In the genomic region with DNA sequence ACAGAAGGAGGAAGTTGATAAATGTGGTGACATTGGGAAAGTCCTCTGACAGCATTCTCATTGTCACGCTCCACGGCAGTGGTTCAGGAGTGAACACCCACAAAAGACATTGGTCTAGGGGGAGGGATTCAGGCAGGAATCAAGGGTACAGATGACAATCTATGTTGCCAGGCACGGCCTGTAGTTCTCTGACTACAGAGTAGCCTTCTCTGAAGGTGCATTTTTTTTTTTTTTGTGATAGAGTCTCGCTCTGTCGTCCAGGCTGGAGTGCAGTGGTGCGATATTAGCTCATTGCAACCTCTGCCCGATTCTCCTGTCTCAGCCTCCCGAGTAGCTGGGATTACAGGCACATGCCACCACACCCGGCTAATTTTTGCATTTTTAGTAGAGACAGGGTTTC, we compare ENCODE assay signal across 8 cellular contexts. TPM values are rescaled to one million over a fixed set of nuclear protein-coding genes. Genes with fewer than 3 reads are reported as not detected.
DNase-seq lines count a peak whose midpoint lies in the region; ATAC-seq and TF ChIP-seq lines count a peak whose summit lies in the region.

No MANE protein-coding gene starts in this region.

- peaks cover 13% of the 10 kb centered on the region for H3K4me1 Mint-ChIP-seq in activated CD8-positive, alpha-beta T cell treated with anti-CD3 and anti-CD28 coated beads for 36 hours (ENCODE audit: low read depth)
- H3K4me1 Mint-ChIP-seq in natural killer cell: no peaks in the 10 kb centered on the region

- peak; percentile 53 for ATAC-seq in GM19438 (IDR thresholded peaks at IDR 0.05; ENCODE audit: low read depth, unreplicated experiment)
- peak; percentile 69 for ATAC-seq in HG03432 (IDR thresholded peaks at IDR 0.05; ENCODE audit: unreplicated experiment)
- ATAC-seq in activated CD8-positive, alpha-beta T cell treated with anti-CD3 and anti-CD28 coated beads for 36 hours: peak; percentile 92
- peak; percentile 81 to 93 (median 92) for ATAC-seq in natural killer cell

- no peak overlapping the region for H4K8ac ChIP-seq in mesenchymal stem cell (ENCODE audit: low read length)

- no peak overlapping the region for H2BK12ac ChIP-seq in mesenchymal stem cell (ENCODE audit: low read length in 2 of 2)

- H3K36me3 ChIP-seq in mesenchymal stem cell (ENCODE audit: control insufficient read depth in 1 of 2, insufficient read depth in 2 of 2, low read depth in 1 of 2, low read length in 2 of 2): no peaks in the 10 kb centered on the region

- H4K91ac ChIP-seq in mesenchymal stem cell (ENCODE audit: low read length): no peak overlapping the region

- no peaks in the 10 kb centered on the region for H3K9me3 Mint-ChIP-seq in activated CD8-positive, alpha-beta T cell treated with anti-CD3 and anti-CD28 coated beads for 36 hours
- H3K9me3 Mint-ChIP-seq in natural killer cell: no peaks in the 10 kb centered on the region

- no peak overlapping the region for H2BK120ac ChIP-seq in mesenchymal stem cell (ENCODE audit: low read depth, low read length)

- no peak overlapping the region for H3K23ac ChIP-seq in mesenchymal stem cell (ENCODE audit: low read length in 2 of 2)

- H3K36me3 Mint-ChIP-seq in activated CD8-positive, alpha-beta T cell treated with anti-CD3 and anti-CD28 coated beads for 36 hours (ENCODE audit: low read depth): no peaks in the 10 kb centered on the region
- H3K36me3 Mint-ChIP-seq in natural killer cell: no peaks in the 10 kb centered on the region

- peak overlapping the region; percentile 25 for H3K4me3 Mint-ChIP-seq in activated CD8-positive, alpha-beta T cell treated with anti-CD3 and anti-CD28 coated beads for 36 hours
- no peak overlapping the region for H3K4me3 Mint-ChIP-seq in natural killer cell

- DNase-seq in Caki2 (ENCODE audit: low read depth) (peak; percentile 28), natural killer cell (no peak), mesenchymal stem cell (no peak), DMS 273 (lab: John Stamatoyannopoulos, UW; ENCODE audit: unreplicated experiment) (no peak), foreskin fibroblast (no peak)
- DNase-seq in activated CD8-positive, alpha-beta T cell treated with anti-CD3 and anti-CD28 coated beads for 36 hours: peak; percentile 63

- H2BK15ac ChIP-seq in mesenchymal stem cell (ENCODE audit: low read depth, poor library complexity, severe bottlenecking): no peak overlapping the region

- H3K9ac ChIP-seq in mesenchymal stem cell (ENCODE audit: low read length): no peak overlapping the region

- no peaks in the 10 kb centered on the region for H3K9me3 ChIP-seq in mesenchymal stem cell (ENCODE audit: control insufficient read depth, low read length)

- no peak for TF ChIP-seq CTCF in activated CD8-positive, alpha-beta T cell treated with anti-CD3 and anti-CD28 coated beads for 36 hours (IDR thresholded peaks at IDR 0.05)
- no peak for TF ChIP-seq CTCF in natural killer cell (IDR thresholded peaks at IDR 0.05)
- TF ChIP-seq CTCF in foreskin fibroblast (IDR thresholded peaks at IDR 0.05; ENCODE audit: low read depth, low read length): no peak

- peaks cover 0 to 1% of the 10 kb centered on the region in 2 experiments for H3K27me3 ChIP-seq in mesenchymal stem cell (ENCODE audit: control insufficient read depth in 1 of 2, insufficient read depth in 1 of 2, low read length in 2 of 2)

- no peak overlapping the region for H3K18ac ChIP-seq in mesenchymal stem cell (ENCODE audit: low read depth in 1 of 2, low read length in 2 of 2)

- CTCF ChIA-PET in activated CD8-positive, alpha-beta T cell treated with anti-CD3 and anti-CD28 coated beads for 36 hours (lab: Charles Lee): interaction anchor here (0.6 kb wide), 2 partner anchors 24 to 35 kb away, joined by 3 read pairs; no protein-coding TSS in a partner anchor

- no peak overlapping the region for H3K14ac ChIP-seq in mesenchymal stem cell (ENCODE audit: low read length in 2 of 2)

- H3K27me3 Mint-ChIP-seq in activated CD8-positive, alpha-beta T cell treated with anti-CD3 and anti-CD28 coated beads for 36 hours: peaks cover 2% of the 10 kb centered on the region
- H3K27me3 Mint-ChIP-seq in natural killer cell (ENCODE audit: low read depth in 2 of 2): peaks cover 0 to 2% of the 10 kb centered on the region in 2 donors

- H3K4ac ChIP-seq in mesenchymal stem cell (ENCODE audit: low read depth in 1 of 2, low read length in 2 of 2): no peak overlapping the region

- in situ Hi-C loops in Caki2 (cut with HindIII; ENCODE audit: low pct_unique_long_range_greater_than_20kb, low sequenced_read_pairs): no loop called here

- H2AK5ac ChIP-seq in mesenchymal stem cell (ENCODE audit: low read length, severe bottlenecking): no peak overlapping the region

- H2BK5ac ChIP-seq in mesenchymal stem cell (ENCODE audit: low read depth, low read length, poor library complexity, severe bottlenecking): no peak overlapping the region

- no peak overlapping the region for H2AFZ ChIP-seq in mesenchymal stem cell (ENCODE audit: low read depth, low read length)

- 94% methylated on average over 9 of the region's 9 CpGs for WGBS in mesenchymal stem cell

- intact Hi-C loops in activated CD8-positive, alpha-beta T cell treated with anti-CD3 and anti-CD28 coated beads for 36 hours (cut with micrococcal nuclease): no loop called here
- intact Hi-C loops in natural killer cell (cut with micrococcal nuclease): no loop called here

- POLR2A ChIA-PET in activated CD8-positive, alpha-beta T cell treated with anti-CD3 and anti-CD28 coated beads for 36 hours (lab: Charles Lee): interaction anchor here (0.9 to 1.5 kb wide), 2 partner anchors 13 to 20 kb away, joined by 3 to 4 read pairs; no protein-coding TSS in a partner anchor

- H3K4me1 ChIP-seq in mesenchymal stem cell (ENCODE audit: control insufficient read depth, insufficient read depth, low read depth, low read length): peaks cover 6% of the 10 kb centered on the region

- no peak overlapping the region for H3K27ac ChIP-seq in mesenchymal stem cell (ENCODE audit: low read length, poor library complexity, severe bottlenecking)

- H3K79me1 ChIP-seq in mesenchymal stem cell (replicated peaks; ENCODE audit: low read length, poor library complexity, severe bottlenecking): no peaks in the 10 kb centered on the region

- H3K4me3 ChIP-seq in mesenchymal stem cell (ENCODE audit: insufficient read depth in 1 of 2, low read depth in 1 of 2, low read length in 2 of 2) (no peak overlapping the region), foreskin fibroblast (ENCODE audit: low read depth in 1 of 2, low read length in 2 of 2) (no peak overlapping the region)

- H3K27ac Mint-ChIP-seq in activated CD8-positive, alpha-beta T cell treated with anti-CD3 and anti-CD28 coated beads for 36 hours: peak overlapping the region; percentile 70
- H3K27ac Mint-ChIP-seq in natural killer cell: peak overlapping the region in 1 of 2 donors; percentile 16

- H3K4me2 ChIP-seq in mesenchymal stem cell (ENCODE audit: low read length, poor library complexity, severe bottlenecking): no peak overlapping the region

RNA-seq across cellular contexts. Expression of a gene that starts 7.4 kb away (rescaled TPM):
- total RNA-seq in Caki2 (2014; rRNA removed; shearing (Covaris generic); ENCODE audit: low replicate concordance): 119 and 173 TPM in 2 replicates
- total RNA-seq in activated CD8-positive, alpha-beta T cell treated with anti-CD3 and anti-CD28 coated beads for 36 hours: 100 to 1,000 TPM; 150 to 156 TPM
- total RNA-seq in natural killer cell: 100 to 1,000 TPM; 211 to 239 (median 222) TPM
- polyA plus RNA-seq in mesenchymal stem cell (2013, experiment 1 of 2): 51.8 TPM
- 52.4 TPM for polyA plus RNA-seq in mesenchymal stem cell (2013, experiment 2 of 2)

RNA-seq across cellular contexts. Expression of a gene that starts 12.4 kb away (rescaled TPM):
- total RNA-seq in Caki2 (2014; rRNA removed; shearing (Covaris generic); ENCODE audit: low replicate concordance): 197 and 274 TPM in 2 replicates
- total RNA-seq in activated CD8-positive, alpha-beta T cell treated with anti-CD3 and anti-CD28 coated beads for 36 hours: 100 to 1,000 TPM; 348 to 361 TPM
- total RNA-seq in natural killer cell: 10 to 100 TPM; 28.7 to 41.1 (median 40.5) TPM
- 88.7 TPM for polyA plus RNA-seq in mesenchymal stem cell (2013, experiment 1 of 2)
- polyA plus RNA-seq in mesenchymal stem cell (2013, experiment 2 of 2): 89.4 TPM

RNA-seq across cellular contexts. Expression of a gene that starts 38.3 kb away (rescaled TPM):
- 112 and 147 TPM in 2 replicates for total RNA-seq in Caki2 (2014; rRNA removed; shearing (Covaris generic); ENCODE audit: low replicate concordance)
- 100 to 1,000 TPM; 131 to 135 TPM for total RNA-seq in activated CD8-positive, alpha-beta T cell treated with anti-CD3 and anti-CD28 coated beads for 36 hours
- 10 to 100 TPM in 2 of 3 donors, 1 to 10 TPM in 1; 8.1 to 13.8 (median 11.9) TPM for total RNA-seq in natural killer cell
- polyA plus RNA-seq in mesenchymal stem cell (2013, experiment 1 of 2): 70.7 TPM
- polyA plus RNA-seq in mesenchymal stem cell (2013, experiment 2 of 2): 74.6 TPM

Comparison
In these comparisons a context has a peak if more than half of its experiments do, and no peak if none do; other contexts are left out.
1. DNase-seq: peak in Caki2 (single experiment) and activated CD8-positive, alpha-beta T cell treated with anti-CD3 and anti-CD28 coated beads for 36 hours (single experiment); none in natural killer cell (single experiment), mesenchymal stem cell (single experiment), DMS 273 (single experiment) and foreskin fibroblast (0 of 2).
2. Peak in every context shown above with its lines, with median percentiles within 50 percentile points of each other: ATAC-seq.